1 cellular context compared by ENCODE assay signal in the genomic region with DNA sequence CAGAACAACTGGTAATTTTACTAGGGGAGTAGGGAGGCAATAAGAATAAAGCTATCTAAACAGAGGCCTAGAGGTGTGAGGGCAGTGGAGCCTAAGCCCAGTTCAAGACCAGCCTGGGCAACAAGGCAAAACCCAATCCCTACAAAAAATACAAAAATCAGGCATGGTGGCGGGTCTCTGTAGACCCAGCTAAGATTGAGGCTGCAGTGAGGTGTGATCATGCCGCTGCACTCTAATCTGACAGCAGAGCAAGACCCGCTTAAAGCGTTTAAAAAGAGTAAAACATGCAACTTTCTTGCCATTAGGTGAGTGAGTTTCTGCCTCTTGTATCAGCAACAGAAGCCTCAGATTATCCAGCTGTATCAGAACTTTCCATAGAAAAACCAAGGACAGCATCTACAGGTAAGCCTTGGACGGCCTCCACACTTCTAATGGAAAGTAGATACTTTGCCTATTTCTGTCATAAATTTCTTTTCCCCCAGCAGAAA.
TF ChIP-seq lines count a peak whose summit lies in the region.

No MANE protein-coding gene starts in this region.

TF ChIP-seq in WTC11, 78 proteins besides CTCF, POLR2A, EP300 and RAD21 (continued from another document):
- TF ChIP-seq, protein P1, sequence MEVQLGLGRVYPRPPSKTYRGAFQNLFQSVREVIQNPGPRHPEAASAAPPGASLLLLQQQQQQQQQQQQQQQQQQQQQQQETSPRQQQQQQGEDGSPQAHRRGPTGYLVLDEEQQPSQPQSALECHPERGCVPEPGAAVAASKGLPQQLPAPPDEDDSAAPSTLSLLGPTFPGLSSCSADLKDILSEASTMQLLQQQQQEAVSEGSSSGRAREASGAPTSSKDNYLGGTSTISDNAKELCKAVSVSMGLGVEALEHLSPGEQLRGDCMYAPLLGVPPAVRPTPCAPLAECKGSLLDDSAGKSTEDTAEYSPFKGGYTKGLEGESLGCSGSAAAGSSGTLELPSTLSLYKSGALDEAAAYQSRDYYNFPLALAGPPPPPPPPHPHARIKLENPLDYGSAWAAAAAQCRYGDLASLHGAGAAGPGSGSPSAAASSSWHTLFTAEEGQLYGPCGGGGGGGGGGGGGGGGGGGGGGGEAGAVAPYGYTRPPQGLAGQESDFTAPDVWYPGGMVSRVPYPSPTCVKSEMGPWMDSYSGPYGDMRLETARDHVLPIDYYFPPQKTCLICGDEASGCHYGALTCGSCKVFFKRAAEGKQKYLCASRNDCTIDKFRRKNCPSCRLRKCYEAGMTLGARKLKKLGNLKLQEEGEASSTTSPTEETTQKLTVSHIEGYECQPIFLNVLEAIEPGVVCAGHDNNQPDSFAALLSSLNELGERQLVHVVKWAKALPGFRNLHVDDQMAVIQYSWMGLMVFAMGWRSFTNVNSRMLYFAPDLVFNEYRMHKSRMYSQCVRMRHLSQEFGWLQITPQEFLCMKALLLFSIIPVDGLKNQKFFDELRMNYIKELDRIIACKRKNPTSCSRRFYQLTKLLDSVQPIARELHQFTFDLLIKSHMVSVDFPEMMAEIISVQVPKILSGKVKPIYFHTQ (CRISPR knock-in tag; IDR thresholded peaks at IDR 0.05) = peak; percentile 98
- TF ChIP-seq, protein P2, sequence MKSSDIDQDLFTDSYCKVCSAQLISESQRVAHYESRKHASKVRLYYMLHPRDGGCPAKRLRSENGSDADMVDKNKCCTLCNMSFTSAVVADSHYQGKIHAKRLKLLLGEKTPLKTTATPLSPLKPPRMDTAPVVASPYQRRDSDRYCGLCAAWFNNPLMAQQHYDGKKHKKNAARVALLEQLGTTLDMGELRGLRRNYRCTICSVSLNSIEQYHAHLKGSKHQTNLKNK (CRISPR knock-in tag; IDR thresholded peaks at IDR 0.05) = 0 out of 2 replicates have a peak, but pooled peaks have one; percentile 1
- TF ChIP-seq OVOL2 (CRISPR knock-in tag; IDR thresholded peaks at IDR 0.05; ENCODE audit: borderline replicate concordance) (no peak), EMX1 (CRISPR knock-in tag; IDR thresholded peaks at IDR 0.05) (peak; percentile 88; the same call in 1 of the 2 replicates)
- TF ChIP-seq, protein P3, sequence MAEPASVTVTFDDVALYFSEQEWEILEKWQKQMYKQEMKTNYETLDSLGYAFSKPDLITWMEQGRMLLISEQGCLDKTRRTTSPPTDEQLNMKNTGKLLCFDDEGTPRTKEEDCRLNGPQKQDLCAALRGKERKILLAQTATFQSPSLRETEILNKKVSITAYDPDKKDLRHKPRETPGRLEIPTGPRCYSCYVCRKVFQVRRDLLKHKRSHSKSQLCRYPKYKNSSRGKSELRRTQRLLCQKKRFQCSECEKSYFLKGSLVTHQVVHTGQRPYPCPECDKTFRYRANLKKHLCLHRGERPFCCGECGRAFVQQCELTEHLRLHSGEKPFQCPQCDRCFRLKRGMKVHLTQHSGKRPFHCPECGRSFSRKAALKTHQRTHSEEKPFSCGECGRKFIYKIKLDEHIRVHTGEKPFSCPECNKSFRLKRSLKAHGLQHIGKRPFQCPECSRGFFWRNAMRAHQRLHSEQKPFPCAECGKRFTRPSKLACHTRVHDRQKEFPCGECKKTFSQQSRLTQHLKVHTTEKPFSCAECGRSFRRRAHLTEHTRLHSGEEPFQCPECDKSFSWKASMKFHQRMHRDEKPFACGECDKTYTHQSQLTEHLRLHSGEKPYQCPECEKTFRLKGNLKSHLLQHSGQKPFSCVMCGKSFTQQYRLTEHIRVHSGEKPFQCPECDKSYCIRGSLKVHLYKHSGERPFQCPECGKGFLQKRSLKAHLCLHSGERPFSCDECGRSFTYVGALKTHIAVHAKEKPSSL (CRISPR knock-in tag; conservative IDR thresholded peaks at IDR 0.05) = peak; percentile 94
